ENCODE assay signal across 14 cellular contexts in the genomic region with DNA sequence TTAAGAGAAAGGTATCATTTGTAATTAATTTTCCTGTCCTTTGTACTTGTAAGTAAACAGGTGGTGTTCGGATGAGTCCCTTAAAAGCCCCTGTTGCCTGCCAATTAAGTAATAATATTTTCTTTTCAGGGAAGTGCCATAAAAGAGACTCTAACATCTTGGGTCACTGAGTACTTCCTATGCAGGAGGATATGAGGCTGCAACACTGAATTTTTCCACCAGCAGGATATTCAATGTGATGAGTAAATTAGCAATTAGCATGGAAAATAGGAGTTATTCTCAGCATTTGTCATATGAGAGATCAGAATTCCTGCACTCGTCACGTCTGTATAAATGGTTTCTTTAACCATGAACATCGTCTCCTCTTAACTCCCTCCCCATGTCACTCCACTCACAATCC. TPM values are rescaled to one million over a fixed set of nuclear protein-coding genes. Genes with fewer than 3 reads are reported as not detected.
DNase-seq lines count a peak whose midpoint lies in the region; ATAC-seq and TF ChIP-seq lines count a peak whose summit lies in the region.
"Had no signal": no experiment of that assay in that cellular context is flagged by ENCODE, and none has a peak within 500 bp of the region (broad histone marks: within the 10 kb centered on the region; RNA-seq: fewer than 3 reads in every experiment).

No MANE protein-coding gene starts in this region.

- WGBS in esophagus muscularis mucosa, result 78% methylated on average over 4 of the region's 4 CpGs

- H3K9ac ChIP-seq in skeletal muscle tissue (ENCODE audit: low read depth in 1 of 3, low read length in 3 of 3), result no peak overlapping the region
- H3K9ac ChIP-seq: GM23248 had no signal

- CTCF ChIA-PET in OCI-LY7 (lab: Charles Lee; ENCODE audit: unreplicated experiment), result no interaction called here

- TF ChIP-seq CTCF in left ventricle myocardium inferior (IDR thresholded peaks at IDR 0.05; ENCODE audit: borderline replicate concordance), result no peak
- TF ChIP-seq CTCF in esophagus muscularis mucosa (IDR thresholded peaks at IDR 0.05), result no peak
- TF ChIP-seq CTCF in omental fat pad (IDR thresholded peaks at IDR 0.05), result no peak
- no peak for TF ChIP-seq CTCF in OCI-LY7 (conservative IDR thresholded peaks at IDR 0.05; ENCODE audit: low read length)

- no peak for TF ChIP-seq EP300 in esophagus muscularis mucosa (IDR thresholded peaks at IDR 0.05)

- H3K27ac ChIP-seq in left ventricle myocardium inferior (replicated peaks) (peak overlapping the region; percentile 52), esophagus muscularis mucosa (replicated peaks in 1 of 4) (peak overlapping the region in 3 of 4 donors; percentile 4 to 36 (median 32)), skeletal muscle tissue (ENCODE audit: low read depth, low read length) (peak overlapping the region; percentile 32), OCI-LY7 (ENCODE audit: low read depth, low read length, poor library complexity, severe bottlenecking) (no peak overlapping the region)
- H3K27ac ChIP-seq: GM23248 had no signal

- DNase-seq in left ventricle myocardium inferior, result no peak
- DNase-seq in left cardiac atrium, result no peak
- no peak for DNase-seq in esophagus muscularis mucosa (ENCODE audit: extremely low spot score)
- no peak for DNase-seq in omental fat pad (ENCODE audit: low spot score)
- no peak for DNase-seq in NCI-H1105 treated with DMSO at 0.1 percent for 48 hours (lab: John Stamatoyannopoulos, UW)
- no peak for DNase-seq in OCI-LY7 (ENCODE audit: low spot score)
- DNase-seq: 8988T; C1 segment of cervical spinal cord; CD4-positive, alpha-beta T cell; DMS79; GM23248 had no signal

- H3K9me3 ChIP-seq in left ventricle myocardium inferior (replicated peaks), result no peaks in the 10 kb centered on the region
- H3K9me3 ChIP-seq in esophagus muscularis mucosa, result no peaks in the 10 kb centered on the region
- no peaks in the 10 kb centered on the region for H3K9me3 ChIP-seq in skeletal muscle tissue (ENCODE audit: control insufficient read depth in 3 of 3, low read length in 3 of 3)
- no peaks in the 10 kb centered on the region for H3K9me3 ChIP-seq in OCI-LY7 (ENCODE audit: low read length)

- ATAC-seq in left cardiac atrium, result no peak
- no peak for ATAC-seq in omental fat pad (ENCODE audit: low FRiP score)
- ATAC-seq: GM12878, HCT116 had no signal

- BruUV-seq in OCI-LY7 (replicated peaks; lab: Mats Ljungman, UMichigan), result no TSS peak

- H3K4me1 ChIP-seq in left ventricle myocardium inferior (peaks cover 95% of the 10 kb centered on the region), esophagus muscularis mucosa (peaks cover 44 to 95% (median 91%) of the 10 kb centered on the region in 4 donors), skeletal muscle tissue (ENCODE audit: control insufficient read depth in 3 of 3, insufficient read depth in 3 of 3, low read length in 3 of 3) (peaks cover 0 to 28% (median 0%) of the 10 kb centered on the region in 3 donors), OCI-LY7 (ENCODE audit: insufficient read depth, low read length, poor library complexity, severe bottlenecking) (no peaks in the 10 kb centered on the region)

- no peak overlapping the region for H2AFZ ChIP-seq in OCI-LY7 (ENCODE audit: low read length)
- H2AFZ ChIP-seq: GM23248 had no signal

- no peak overlapping the region for H3K4me3 ChIP-seq in left ventricle myocardium inferior
- no peak overlapping the region for H3K4me3 ChIP-seq in esophagus muscularis mucosa
- no peak overlapping the region for H3K4me3 ChIP-seq in skeletal muscle tissue (ENCODE audit: low read length in 3 of 3)
- H3K4me3 ChIP-seq in OCI-LY7 (ENCODE audit: low read depth, low read length, poor library complexity, severe bottlenecking), result no peak overlapping the region
- H3K4me3 ChIP-seq: GM12878, GM23248 had no signal

- no peaks in the 10 kb centered on the region for H3K9me2 ChIP-seq in OCI-LY7 (ENCODE audit: insufficient read depth, low read length)

- TF ChIP-seq POLR2A in esophagus muscularis mucosa (IDR thresholded peaks at IDR 0.05; ENCODE audit: low read depth), result no peak

- H3K4me2 ChIP-seq in OCI-LY7 (ENCODE audit: low read length), result no peak overlapping the region

- H3K27me3 ChIP-seq in left ventricle myocardium inferior (ENCODE audit: low read depth) (no peaks in the 10 kb centered on the region), esophagus muscularis mucosa (no peaks in the 10 kb centered on the region), skeletal muscle tissue (ENCODE audit: control insufficient read depth in 3 of 3, insufficient read depth in 3 of 3, low read length in 3 of 3) (no peaks in the 10 kb centered on the region)

- POLR2A ChIA-PET in OCI-LY7 (lab: Charles Lee), result no interaction called here

- intact Hi-C loops in left ventricle myocardium inferior (cut with micrococcal nuclease) (loop anchor here (10.0 kb wide), 1 partner anchor 58 kb away; no protein-coding TSS in a partner anchor), left cardiac atrium (cut with DNase I) (no loop called here), esophagus muscularis mucosa (cut with DNase I) (no loop called here), OCI-LY7 (cut with micrococcal nuclease; ENCODE audit: unreplicated experiment) (loop anchor here (10.0 kb wide), 1 partner anchor 488 kb away; a partner anchor contains a TSS)

- H3K36me3 ChIP-seq in left ventricle myocardium inferior (peaks cover 1% of the 10 kb centered on the region), esophagus muscularis mucosa (peaks cover 0 to 4% (median 0%) of the 10 kb centered on the region in 4 donors), skeletal muscle tissue (ENCODE audit: control insufficient read depth in 3 of 3, insufficient read depth in 3 of 3, low read length in 3 of 3) (no peaks in the 10 kb centered on the region), OCI-LY7 (ENCODE audit: insufficient read depth, low read length) (no peaks in the 10 kb centered on the region)

- H3K79me2 ChIP-seq in OCI-LY7 (ENCODE audit: insufficient read depth, low read depth, low read length), result no peaks in the 10 kb centered on the region

- no peaks in the 10 kb centered on the region for H4K20me1 ChIP-seq in OCI-LY7 (ENCODE audit: insufficient read depth, low read length)

RNA-seq across cellular contexts. Expression of a gene that starts 45.4 kb away (rescaled TPM):
- 39.1 TPM for total RNA-seq in left ventricle myocardium inferior
- 10 to 100 TPM; 45.4 to 87.1 TPM for total RNA-seq in left cardiac atrium
- 100 to 1,000 TPM; 346 to 535 (median 463) TPM for total RNA-seq in esophagus muscularis mucosa
- 34.4 TPM for total RNA-seq in skeletal muscle tissue
- 100 to 1,000 TPM in 1 of 4 donors, 10 to 100 TPM in 3; 57.4 to 130 (median 77.7) TPM for total RNA-seq in omental fat pad
- total RNA-seq in OCI-LY7 (2014; rRNA removed; shearing (Covaris generic)), result not detected in 2 replicates
- 0.15 TPM in 1 of 2 replicates, not detected in the other for total RNA-seq in OCI-LY7 (2022)

Comparison
In these comparisons a context has a peak if more than half of its experiments do, and no peak if none do; other contexts are left out.
1. intact Hi-C loops: an anchor here in left ventricle myocardium inferior (10.0 kb wide) and OCI-LY7 (10.0 kb wide); none called in left cardiac atrium and esophagus muscularis mucosa.
2. RNA of a gene that starts 45.4 kb away (total RNA-seq): 346 to 535 TPM in esophagus muscularis mucosa, 45.4 to 87.1 TPM in left cardiac atrium, 57.4 to 130 TPM in omental fat pad, 39.1 TPM in left ventricle myocardium inferior (single experiment) and 34.4 TPM in skeletal muscle tissue (single experiment); 0.15 TPM in OCI-LY7; every median in the first group is over 10 times any median in the second.